In the genomic region with DNA sequence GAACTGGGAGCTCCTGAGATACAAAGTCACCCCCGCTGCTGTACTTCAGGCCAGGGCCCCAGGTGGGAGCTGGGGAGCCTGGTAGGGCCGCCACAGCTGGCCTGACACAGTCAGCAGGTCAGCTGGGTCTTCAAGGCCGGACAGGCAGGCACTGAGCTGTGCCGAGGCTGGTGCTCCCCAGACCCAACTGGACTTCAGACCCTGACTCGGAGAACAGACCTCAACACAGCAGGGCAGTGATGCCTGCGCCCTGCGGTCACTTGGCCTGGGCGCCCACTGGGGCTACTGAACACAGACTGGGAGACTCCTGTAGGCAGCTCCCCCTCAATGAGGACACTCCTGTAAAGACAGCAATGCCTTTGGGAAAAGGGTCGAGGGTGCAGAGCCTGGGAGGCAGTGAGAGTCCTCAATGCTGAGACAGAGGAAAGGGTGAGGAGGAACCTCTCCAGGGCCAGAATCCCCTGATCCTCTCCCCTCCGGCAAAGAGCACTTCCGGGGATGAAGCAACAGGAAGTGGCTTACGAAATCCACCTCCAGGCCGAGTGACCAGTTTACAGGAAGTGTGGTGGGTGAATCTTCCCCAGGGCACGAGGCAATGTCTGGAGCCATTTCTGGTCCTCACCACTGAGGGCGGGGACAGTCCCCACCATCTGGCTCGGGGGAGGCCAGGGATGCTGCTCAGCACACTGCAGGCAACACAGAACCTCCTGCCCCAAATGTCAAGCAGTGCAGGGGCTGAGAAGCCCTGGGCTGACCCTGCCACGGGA, we compare ENCODE assay signal across 1 cellular context.
TF ChIP-seq lines count a peak whose summit lies in the region.

No MANE protein-coding gene starts in this region.

TF ChIP-seq in HepG2, 621 proteins besides CTCF, POLR2A, EP300 and RAD21 (continued from another document and continues in another):
- TF ChIP-seq, protein P1, sequence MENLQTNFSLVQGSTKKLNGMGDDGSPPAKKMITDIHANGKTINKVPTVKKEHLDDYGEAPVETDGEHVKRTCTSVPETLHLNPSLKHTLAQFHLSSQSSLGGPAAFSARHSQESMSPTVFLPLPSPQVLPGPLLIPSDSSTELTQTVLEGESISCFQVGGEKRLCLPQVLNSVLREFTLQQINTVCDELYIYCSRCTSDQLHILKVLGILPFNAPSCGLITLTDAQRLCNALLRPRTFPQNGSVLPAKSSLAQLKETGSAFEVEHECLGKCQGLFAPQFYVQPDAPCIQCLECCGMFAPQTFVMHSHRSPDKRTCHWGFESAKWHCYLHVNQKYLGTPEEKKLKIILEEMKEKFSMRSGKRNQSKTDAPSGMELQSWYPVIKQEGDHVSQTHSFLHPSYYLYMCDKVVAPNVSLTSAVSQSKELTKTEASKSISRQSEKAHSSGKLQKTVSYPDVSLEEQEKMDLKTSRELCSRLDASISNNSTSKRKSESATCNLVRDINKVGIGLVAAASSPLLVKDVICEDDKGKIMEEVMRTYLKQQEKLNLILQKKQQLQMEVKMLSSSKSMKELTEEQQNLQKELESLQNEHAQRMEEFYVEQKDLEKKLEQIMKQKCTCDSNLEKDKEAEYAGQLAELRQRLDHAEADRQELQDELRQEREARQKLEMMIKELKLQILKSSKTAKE (CRISPR knock-in tag; IDR thresholded peaks at IDR 0.05; ENCODE audit: borderline replicate concordance) = peak; percentile 80
- TF ChIP-seq NPAS2 (CRISPR knock-in tag; IDR thresholded peaks at IDR 0.05; ENCODE audit: borderline replicate concordance) = no peak
- TF ChIP-seq ZNF883 (CRISPR knock-in tag; IDR thresholded peaks at IDR 0.05; ENCODE audit: not compliant biosample characterization) = no peak
- TF ChIP-seq ZNF775 (CRISPR knock-in tag; IDR thresholded peaks at IDR 0.05; ENCODE audit: borderline replicate concordance) = no peak
- TF ChIP-seq, protein P2, sequence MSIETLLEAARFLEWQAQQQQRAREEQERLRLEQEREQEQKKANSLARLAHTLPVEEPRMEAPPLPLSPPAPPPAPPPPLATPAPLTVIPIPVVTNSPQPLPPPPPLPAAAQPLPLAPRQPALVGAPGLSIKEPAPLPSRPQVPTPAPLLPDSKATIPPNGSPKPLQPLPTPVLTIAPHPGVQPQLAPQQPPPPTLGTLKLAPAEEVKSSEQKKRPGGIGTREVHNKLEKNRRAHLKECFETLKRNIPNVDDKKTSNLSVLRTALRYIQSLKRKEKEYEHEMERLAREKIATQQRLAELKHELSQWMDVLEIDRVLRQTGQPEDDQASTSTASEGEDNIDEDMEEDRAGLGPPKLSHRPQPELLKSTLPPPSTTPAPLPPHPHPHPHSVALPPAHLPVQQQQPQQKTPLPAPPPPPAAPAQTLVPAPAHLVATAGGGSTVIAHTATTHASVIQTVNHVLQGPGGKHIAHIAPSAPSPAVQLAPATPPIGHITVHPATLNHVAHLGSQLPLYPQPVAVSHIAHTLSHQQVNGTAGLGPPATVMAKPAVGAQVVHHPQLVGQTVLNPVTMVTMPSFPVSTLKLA (IDR thresholded peaks at IDR 0.05) = peak; percentile 39; the same call in 1 of the 2 replicates
- TF ChIP-seq, protein P3, sequence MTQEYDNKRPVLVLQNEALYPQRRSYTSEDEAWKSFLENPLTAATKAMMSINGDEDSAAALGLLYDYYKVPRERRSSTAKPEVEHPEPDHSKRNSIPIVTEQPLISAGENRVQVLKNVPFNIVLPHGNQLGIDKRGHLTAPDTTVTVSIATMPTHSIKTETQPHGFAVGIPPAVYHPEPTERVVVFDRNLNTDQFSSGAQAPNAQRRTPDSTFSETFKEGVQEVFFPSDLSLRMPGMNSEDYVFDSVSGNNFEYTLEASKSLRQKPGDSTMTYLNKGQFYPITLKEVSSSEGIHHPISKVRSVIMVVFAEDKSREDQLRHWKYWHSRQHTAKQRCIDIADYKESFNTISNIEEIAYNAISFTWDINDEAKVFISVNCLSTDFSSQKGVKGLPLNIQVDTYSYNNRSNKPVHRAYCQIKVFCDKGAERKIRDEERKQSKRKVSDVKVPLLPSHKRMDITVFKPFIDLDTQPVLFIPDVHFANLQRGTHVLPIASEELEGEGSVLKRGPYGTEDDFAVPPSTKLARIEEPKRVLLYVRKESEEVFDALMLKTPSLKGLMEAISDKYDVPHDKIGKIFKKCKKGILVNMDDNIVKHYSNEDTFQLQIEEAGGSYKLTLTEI (CRISPR knock-in tag; conservative IDR thresholded peaks at IDR 0.05) = no peak
- no peak for TF ChIP-seq PAWR (CRISPR knock-in tag; IDR thresholded peaks at IDR 0.05; ENCODE audit: borderline replicate concordance)
- no peak for TF ChIP-seq SRSF1 (optimal IDR thresholded peaks at IDR 0.05; ENCODE audit: low read depth, low read length)
- TF ChIP-seq CBX1 (IDR thresholded peaks at IDR 0.05; ENCODE audit: low read depth) = peak; percentile 55
- TF ChIP-seq, protein P4, sequence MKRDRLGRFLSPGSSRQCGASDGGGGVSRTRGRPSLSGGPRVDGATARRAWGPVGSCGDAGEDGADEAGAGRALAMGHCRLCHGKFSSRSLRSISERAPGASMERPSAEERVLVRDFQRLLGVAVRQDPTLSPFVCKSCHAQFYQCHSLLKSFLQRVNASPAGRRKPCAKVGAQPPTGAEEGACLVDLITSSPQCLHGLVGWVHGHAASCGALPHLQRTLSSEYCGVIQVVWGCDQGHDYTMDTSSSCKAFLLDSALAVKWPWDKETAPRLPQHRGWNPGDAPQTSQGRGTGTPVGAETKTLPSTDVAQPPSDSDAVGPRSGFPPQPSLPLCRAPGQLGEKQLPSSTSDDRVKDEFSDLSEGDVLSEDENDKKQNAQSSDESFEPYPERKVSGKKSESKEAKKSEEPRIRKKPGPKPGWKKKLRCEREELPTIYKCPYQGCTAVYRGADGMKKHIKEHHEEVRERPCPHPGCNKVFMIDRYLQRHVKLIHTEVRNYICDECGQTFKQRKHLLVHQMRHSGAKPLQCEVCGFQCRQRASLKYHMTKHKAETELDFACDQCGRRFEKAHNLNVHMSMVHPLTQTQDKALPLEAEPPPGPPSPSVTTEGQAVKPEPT (CRISPR knock-in tag; IDR thresholded peaks at IDR 0.05; ENCODE audit: low read depth) = peak; percentile 61; the same call in 1 of the 2 replicates
- no peak for TF ChIP-seq KLF11 (CRISPR knock-in tag; IDR thresholded peaks at IDR 0.05)
- TF ChIP-seq, protein P5, sequence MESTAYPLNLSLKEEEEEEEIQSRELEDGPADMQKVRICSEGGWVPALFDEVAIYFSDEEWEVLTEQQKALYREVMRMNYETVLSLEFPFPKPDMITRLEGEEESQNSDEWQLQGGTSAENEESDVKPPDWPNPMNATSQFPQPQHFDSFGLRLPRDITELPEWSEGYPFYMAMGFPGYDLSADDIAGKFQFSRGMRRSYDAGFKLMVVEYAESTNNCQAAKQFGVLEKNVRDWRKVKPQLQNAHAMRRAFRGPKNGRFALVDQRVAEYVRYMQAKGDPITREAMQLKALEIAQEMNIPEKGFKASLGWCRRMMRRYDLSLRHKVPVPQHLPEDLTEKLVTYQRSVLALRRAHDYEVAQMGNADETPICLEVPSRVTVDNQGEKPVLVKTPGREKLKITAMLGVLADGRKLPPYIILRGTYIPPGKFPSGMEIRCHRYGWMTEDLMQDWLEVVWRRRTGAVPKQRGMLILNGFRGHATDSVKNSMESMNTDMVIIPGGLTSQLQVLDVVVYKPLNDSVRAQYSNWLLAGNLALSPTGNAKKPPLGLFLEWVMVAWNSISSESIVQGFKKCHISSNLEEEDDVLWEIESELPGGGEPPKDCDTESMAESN (CRISPR knock-in tag; conservative IDR thresholded peaks at IDR 0.05) = peak; percentile 89; the same call in 1 of the 2 replicates
- 0 out of 2 replicates have a peak, but pooled peaks have one; percentile 38 for TF ChIP-seq DNMT1 (CRISPR knock-in tag; IDR thresholded peaks at IDR 0.05)
- TF ChIP-seq KDM5B (CRISPR knock-in tag; IDR thresholded peaks at IDR 0.05; ENCODE audit: borderline replicate concordance) = peak; percentile 89; the same call in 1 of the 2 replicates
- TF ChIP-seq HMGA1 (CRISPR knock-in tag; conservative IDR thresholded peaks at IDR 0.05) = no peak
- TF ChIP-seq ZBTB1 (CRISPR knock-in tag; IDR thresholded peaks at IDR 0.05; ENCODE audit: borderline replicate concordance) = no peak
- TF ChIP-seq ATF7-NPFF (CRISPR knock-in tag; IDR thresholded peaks at IDR 0.05; ENCODE audit: low read depth) = peak; percentile 65
- TF ChIP-seq FOXC1 (CRISPR knock-in tag; IDR thresholded peaks at IDR 0.05; ENCODE audit: borderline replicate concordance) = peak; percentile 92
- TF ChIP-seq REXO4 (CRISPR knock-in tag; IDR thresholded peaks at IDR 0.05; ENCODE audit: borderline replicate concordance) = no peak
- TF ChIP-seq MED8 (CRISPR knock-in tag; IDR thresholded peaks at IDR 0.05; ENCODE audit: insufficient replicate concordance) = peak; percentile 49
- TF ChIP-seq ELF4 (CRISPR knock-in tag; IDR thresholded peaks at IDR 0.05; ENCODE audit: borderline replicate concordance) = peak; percentile 94
- TF ChIP-seq, protein P6, sequence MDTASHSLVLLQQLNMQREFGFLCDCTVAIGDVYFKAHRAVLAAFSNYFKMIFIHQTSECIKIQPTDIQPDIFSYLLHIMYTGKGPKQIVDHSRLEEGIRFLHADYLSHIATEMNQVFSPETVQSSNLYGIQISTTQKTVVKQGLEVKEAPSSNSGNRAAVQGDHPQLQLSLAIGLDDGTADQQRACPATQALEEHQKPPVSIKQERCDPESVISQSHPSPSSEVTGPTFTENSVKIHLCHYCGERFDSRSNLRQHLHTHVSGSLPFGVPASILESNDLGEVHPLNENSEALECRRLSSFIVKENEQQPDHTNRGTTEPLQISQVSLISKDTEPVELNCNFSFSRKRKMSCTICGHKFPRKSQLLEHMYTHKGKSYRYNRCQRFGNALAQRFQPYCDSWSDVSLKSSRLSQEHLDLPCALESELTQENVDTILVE (CRISPR knock-in tag; IDR thresholded peaks at IDR 0.05) = peak; percentile 92
- no peak for TF ChIP-seq MAFK (conservative IDR thresholded peaks at IDR 0.05 in 1 of 2, IDR thresholded peaks at IDR 0.05 in 1 of 2; ENCODE audit: low read length in 2 of 2)
- TF ChIP-seq SOX5 (CRISPR knock-in tag; IDR thresholded peaks at IDR 0.05; ENCODE audit: borderline replicate concordance) = peak; percentile 80; the same call in 1 of the 2 replicates
- no peak for TF ChIP-seq ZNF446 (CRISPR knock-in tag; IDR thresholded peaks at IDR 0.05)
- no peak for TF ChIP-seq KDM3A (CRISPR knock-in tag; IDR thresholded peaks at IDR 0.05; ENCODE audit: low read depth)
- TF ChIP-seq ZNF431 (CRISPR knock-in tag; IDR thresholded peaks at IDR 0.05; ENCODE audit: borderline replicate concordance, low read depth) = peak; percentile 49; the same call in 1 of the 2 replicates
- TF ChIP-seq NR2F2 (IDR thresholded peaks at IDR 0.05; ENCODE audit: borderline replicate concordance, low read depth) = no peak
- TF ChIP-seq MTF2 (CRISPR knock-in tag; IDR thresholded peaks at IDR 0.05; ENCODE audit: borderline replicate concordance) = no peak
- no peak for TF ChIP-seq LCORL (IDR thresholded peaks at IDR 0.05)
- TF ChIP-seq LCORL (CRISPR knock-in tag; IDR thresholded peaks at IDR 0.05) = peak; percentile 87
- TF ChIP-seq, protein P7, sequence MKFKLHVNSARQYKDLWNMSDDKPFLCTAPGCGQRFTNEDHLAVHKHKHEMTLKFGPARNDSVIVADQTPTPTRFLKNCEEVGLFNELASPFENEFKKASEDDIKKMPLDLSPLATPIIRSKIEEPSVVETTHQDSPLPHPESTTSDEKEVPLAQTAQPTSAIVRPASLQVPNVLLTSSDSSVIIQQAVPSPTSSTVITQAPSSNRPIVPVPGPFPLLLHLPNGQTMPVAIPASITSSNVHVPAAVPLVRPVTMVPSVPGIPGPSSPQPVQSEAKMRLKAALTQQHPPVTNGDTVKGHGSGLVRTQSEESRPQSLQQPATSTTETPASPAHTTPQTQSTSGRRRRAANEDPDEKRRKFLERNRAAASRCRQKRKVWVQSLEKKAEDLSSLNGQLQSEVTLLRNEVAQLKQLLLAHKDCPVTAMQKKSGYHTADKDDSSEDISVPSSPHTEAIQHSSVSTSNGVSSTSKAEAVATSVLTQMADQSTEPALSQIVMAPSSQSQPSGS (CRISPR knock-in tag; IDR thresholded peaks at IDR 0.05) = peak; percentile 74; the same call in 1 of the 2 replicates
- TF ChIP-seq, protein P8, sequence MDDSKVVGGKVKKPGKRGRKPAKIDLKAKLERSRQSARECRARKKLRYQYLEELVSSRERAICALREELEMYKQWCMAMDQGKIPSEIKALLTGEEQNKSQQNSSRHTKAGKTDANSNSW (CRISPR knock-in tag; IDR thresholded peaks at IDR 0.05; ENCODE audit: borderline replicate concordance) = no peak
- TF ChIP-seq ZSCAN21 (CRISPR knock-in tag; IDR thresholded peaks at IDR 0.05; ENCODE audit: borderline replicate concordance) = 0 out of 2 replicates have a peak, but pooled peaks have one; percentile 23
- TF ChIP-seq ZNF589 (CRISPR knock-in tag; conservative IDR thresholded peaks at IDR 0.05) = peak; percentile 85; the same call in 1 of the 2 replicates
- no peak for TF ChIP-seq TP53 (CRISPR knock-in tag; conservative IDR thresholded peaks at IDR 0.05)
- TF ChIP-seq, protein P9, sequence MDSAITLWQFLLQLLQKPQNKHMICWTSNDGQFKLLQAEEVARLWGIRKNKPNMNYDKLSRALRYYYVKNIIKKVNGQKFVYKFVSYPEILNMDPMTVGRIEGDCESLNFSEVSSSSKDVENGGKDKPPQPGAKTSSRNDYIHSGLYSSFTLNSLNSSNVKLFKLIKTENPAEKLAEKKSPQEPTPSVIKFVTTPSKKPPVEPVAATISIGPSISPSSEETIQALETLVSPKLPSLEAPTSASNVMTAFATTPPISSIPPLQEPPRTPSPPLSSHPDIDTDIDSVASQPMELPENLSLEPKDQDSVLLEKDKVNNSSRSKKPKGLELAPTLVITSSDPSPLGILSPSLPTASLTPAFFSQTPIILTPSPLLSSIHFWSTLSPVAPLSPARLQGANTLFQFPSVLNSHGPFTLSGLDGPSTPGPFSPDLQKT (CRISPR knock-in tag; IDR thresholded peaks at IDR 0.05; ENCODE audit: borderline replicate concordance) = no peak
- no peak for TF ChIP-seq MBNL3 (CRISPR knock-in tag; conservative IDR thresholded peaks at IDR 0.05)
- TF ChIP-seq ZSCAN20 (CRISPR knock-in tag; IDR thresholded peaks at IDR 0.05; ENCODE audit: borderline replicate concordance) = no peak
- TF ChIP-seq ZNF460 (CRISPR knock-in tag; IDR thresholded peaks at IDR 0.05; ENCODE audit: borderline replicate concordance) = no peak
- TF ChIP-seq, protein P10, sequence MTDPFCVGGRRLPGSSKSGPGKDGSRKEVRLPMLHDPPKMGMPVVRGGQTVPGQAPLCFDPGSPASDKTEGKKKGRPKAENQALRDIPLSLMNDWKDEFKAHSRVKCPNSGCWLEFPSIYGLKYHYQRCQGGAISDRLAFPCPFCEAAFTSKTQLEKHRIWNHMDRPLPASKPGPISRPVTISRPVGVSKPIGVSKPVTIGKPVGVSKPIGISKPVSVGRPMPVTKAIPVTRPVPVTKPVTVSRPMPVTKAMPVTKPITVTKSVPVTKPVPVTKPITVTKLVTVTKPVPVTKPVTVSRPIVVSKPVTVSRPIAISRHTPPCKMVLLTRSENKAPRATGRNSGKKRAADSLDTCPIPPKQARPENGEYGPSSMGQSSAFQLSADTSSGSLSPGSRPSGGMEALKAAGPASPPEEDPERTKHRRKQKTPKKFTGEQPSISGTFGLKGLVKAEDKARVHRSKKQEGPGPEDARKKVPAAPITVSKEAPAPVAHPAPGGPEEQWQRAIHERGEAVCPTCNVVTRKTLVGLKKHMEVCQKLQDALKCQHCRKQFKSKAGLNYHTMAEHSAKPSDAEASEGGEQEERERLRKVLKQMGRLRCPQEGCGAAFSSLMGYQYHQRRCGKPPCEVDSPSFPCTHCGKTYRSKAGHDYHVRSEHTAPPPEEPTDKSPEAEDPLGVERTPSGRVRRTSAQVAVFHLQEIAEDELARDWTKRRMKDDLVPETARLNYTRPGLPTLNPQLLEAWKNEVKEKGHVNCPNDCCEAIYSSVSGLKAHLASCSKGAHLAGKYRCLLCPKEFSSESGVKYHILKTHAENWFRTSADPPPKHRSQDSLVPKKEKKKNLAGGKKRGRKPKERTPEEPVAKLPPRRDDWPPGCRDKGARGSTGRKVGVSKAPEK (CRISPR knock-in tag; IDR thresholded peaks at IDR 0.05; ENCODE audit: borderline replicate concordance) = no peak
